24 cellular contexts compared by ENCODE assay signal in genomic region chr9:20030221-20030620, GRCh38.
DNase-seq lines count a peak whose midpoint lies in the region; ATAC-seq, FAIRE-seq and TF ChIP-seq lines count a peak whose summit lies in the region.
"Had no signal": no experiment of that assay in that cellular context is flagged by ENCODE, and none has a peak within 500 bp of the region (broad histone marks: within the 10 kb centered on the region; RNA-seq: fewer than 3 reads in every experiment).

No MANE protein-coding gene starts in this region.

- no peaks in the 10 kb centered on the region for H3K27me3 ChIP-seq in left ventricle myocardium inferior (ENCODE audit: low read depth)
- H3K27me3 ChIP-seq: BLaER1 had no signal

- no peak for TF ChIP-seq CTCF in left ventricle myocardium inferior (IDR thresholded peaks at IDR 0.05; ENCODE audit: borderline replicate concordance)

- peak overlapping the region in 1 of 8 donors; percentile 4 for H3K4me3 Mint-ChIP-seq in naive B cell
- H3K4me3 Mint-ChIP-seq in stimulated activated naive B cell treated with anti-CD40 and anti-IgM and Interleukin-4, amounts not matched to agents 10 μg/mL and 1 μg/mL and 100 μg/mL, for 72 hours: no peak overlapping the region
- H3K4me3 Mint-ChIP-seq: B cell; CD4-positive, CD25-positive, alpha-beta regulatory T cell; CD8-positive, alpha-beta T cell; HFFc6 had no signal

- H3K36me3 Mint-ChIP-seq in naive B cell: no peaks in the 10 kb centered on the region
- no peaks in the 10 kb centered on the region for H3K36me3 Mint-ChIP-seq in stimulated activated naive B cell treated with anti-CD40 and anti-IgM and Interleukin-4, amounts not matched to agents 10 μg/mL and 1 μg/mL and 100 μg/mL, for 72 hours
- H3K36me3 Mint-ChIP-seq: CD4-positive, CD25-positive, alpha-beta regulatory T cell; CD8-positive, alpha-beta T cell had no signal

- H3K27ac Mint-ChIP-seq in naive B cell: peak overlapping the region in 2 of 6 donors; percentile 57 to 82
- no peak overlapping the region for H3K27ac Mint-ChIP-seq in stimulated activated naive B cell treated with anti-CD40 and anti-IgM and Interleukin-4, amounts not matched to agents 10 μg/mL and 1 μg/mL and 100 μg/mL, for 72 hours
- H3K27ac Mint-ChIP-seq: B cell; CD8-positive, alpha-beta T cell; HFFc6 had no signal

- peaks cover 44% of the 10 kb centered on the region for H3K4me1 ChIP-seq in left ventricle myocardium inferior
- H3K4me1 ChIP-seq: BLaER1, HAP-1 had no signal

- no peaks in the 10 kb centered on the region for H3K9me3 ChIP-seq in left ventricle myocardium inferior (replicated peaks)
- H3K9me3 ChIP-seq: BLaER1, HAP-1 had no signal

- no peak for FAIRE-seq in RCC 7860 (lab: Jason Lieb, UNC)
- FAIRE-seq: A204.1, D721Med, GM12878, H54 had no signal

- no peaks in the 10 kb centered on the region for H3K36me3 ChIP-seq in left ventricle myocardium inferior
- H3K36me3 ChIP-seq: BLaER1, HAP-1 had no signal

- peaks cover 14 to 19% (median 16%) of the 10 kb centered on the region in 3 donors for H3K4me1 Mint-ChIP-seq in naive B cell
- H3K4me1 Mint-ChIP-seq in stimulated activated naive B cell treated with anti-CD40 and anti-IgM and Interleukin-4, amounts not matched to agents 10 μg/mL and 1 μg/mL and 100 μg/mL, for 72 hours: peaks cover 11 to 15% of the 10 kb centered on the region in 2 donors

- intact Hi-C loops in left ventricle myocardium inferior (cut with micrococcal nuclease): no loop called here
- intact Hi-C loops in Right ventricle myocardium inferior (cut with DNase I): loop anchor here (5.0 to 10.0 kb wide), 2 partner anchors 257 to 325 kb away; no protein-coding TSS in a partner anchor

- no peaks in the 10 kb centered on the region for H3K27me3 Mint-ChIP-seq in naive B cell
- H3K27me3 Mint-ChIP-seq in stimulated activated naive B cell treated with anti-CD40 and anti-IgM and Interleukin-4, amounts not matched to agents 10 μg/mL and 1 μg/mL and 100 μg/mL, for 72 hours: no peaks in the 10 kb centered on the region
- H3K27me3 Mint-ChIP-seq: B cell had no signal

- H3K27ac ChIP-seq in left ventricle myocardium inferior (replicated peaks): peak overlapping the region; percentile 16
- H3K27ac ChIP-seq: 22Rv1, BLaER1, C4-2B had no signal

- H3K4me3 ChIP-seq in left ventricle myocardium inferior: no peak overlapping the region
- H3K4me3 ChIP-seq: BLaER1, GM12878, HAP-1 had no signal

- no peak for DNase-seq in left ventricle myocardium inferior
- no peak for DNase-seq in Right ventricle myocardium inferior (ENCODE audit: missing footprints)
- no peak for DNase-seq in naive B cell
- no peak for DNase-seq in stimulated activated naive B cell treated with anti-CD40 and anti-IgM and Interleukin-4, amounts not matched to agents 10 μg/mL and 1 μg/mL and 100 μg/mL, for 72 hours
- DNase-seq in RCC 7860 (ENCODE audit: low spot score): no peak
- DNase-seq: CD4-positive, CD25-positive, alpha-beta regulatory T cell; CD8-positive, alpha-beta T cell; DMS 273 treated with DMSO at 0.1 percent for 48 hours; DMS79; EL; GDM1; GOT3; HFFc6 had no signal

- ATAC-seq in Right ventricle myocardium inferior: no peak
- ATAC-seq in naive B cell (ENCODE audit: low read depth in 2 of 2): peak; percentile 35 to 66
- peak; percentile 50 to 57 for ATAC-seq in stimulated activated naive B cell treated with anti-CD40 and anti-IgM and Interleukin-4, amounts not matched to agents 10 μg/mL and 1 μg/mL and 100 μg/mL, for 72 hours (replicated peaks)
- ATAC-seq in GM18870 (IDR thresholded peaks at IDR 0.05; ENCODE audit: unreplicated experiment): no peak
- no peak for ATAC-seq in HG02840 (IDR thresholded peaks at IDR 0.05; ENCODE audit: low FRiP score, unreplicated experiment)
- ATAC-seq: CD8-positive, alpha-beta T cell had no signal

- H3K9me3 Mint-ChIP-seq in naive B cell: no peaks in the 10 kb centered on the region
- H3K9me3 Mint-ChIP-seq in stimulated activated naive B cell treated with anti-CD40 and anti-IgM and Interleukin-4, amounts not matched to agents 10 μg/mL and 1 μg/mL and 100 μg/mL, for 72 hours: no peaks in the 10 kb centered on the region
- H3K9me3 Mint-ChIP-seq: CD8-positive, alpha-beta T cell; HFFc6 had no signal

Comparison
In these comparisons a context has a peak if more than half of its experiments do, and no peak if none do; other contexts are left out.
1. ATAC-seq: peak in naive B cell (2 of 2) and stimulated activated naive B cell treated with anti-CD40 and anti-IgM and Interleukin-4, amounts not matched to agents 10 μg/mL and 1 μg/mL and 100 μg/mL, for 72 hours (2 of 2); none in Right ventricle myocardium inferior (single experiment), GM18870 (single experiment) and HG02840 (single experiment).